In the genomic region with DNA sequence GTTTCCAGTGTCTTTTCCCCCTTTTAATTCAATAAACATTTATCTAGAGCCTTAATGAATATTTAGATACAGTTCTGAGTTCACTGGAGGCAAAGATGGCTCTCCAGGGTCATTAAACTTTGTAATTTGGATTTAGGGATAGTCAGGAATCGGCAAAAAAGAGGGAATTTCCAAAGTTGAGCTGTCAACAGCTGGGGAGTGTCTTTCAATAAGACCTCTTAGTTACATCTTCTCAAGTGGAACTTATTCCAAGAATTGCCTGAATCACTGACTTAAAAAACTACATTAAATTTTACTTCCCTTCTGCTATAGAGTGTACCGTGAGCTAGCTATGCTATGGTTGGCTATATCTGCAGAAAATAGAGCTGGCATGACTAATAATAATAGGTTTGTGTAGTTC, we compare ENCODE assay signal across 8 cellular contexts. TPM values are rescaled to one million over a fixed set of nuclear protein-coding genes. Genes with fewer than 3 reads are reported as not detected.
A peak's percentile ranks its signal among the peaks of the same experiment; 100 is the strongest.
DNase-seq lines count a peak whose midpoint lies in the region; ATAC-seq and TF ChIP-seq lines count a peak whose summit lies in the region.

No MANE protein-coding gene starts in this region.

- H3K4me3 ChIP-seq in adrenal gland (peak overlapping the region in 1 of 4 donors; percentile 82), right lobe of liver (peak overlapping the region; percentile 73 to 93 (median 79)), transverse colon (peak overlapping the region; percentile 68 to 95 (median 74))

- no peak for TF ChIP-seq POLR2A in adrenal gland (IDR thresholded peaks at IDR 0.05)
- no peak for TF ChIP-seq POLR2A in right lobe of liver (IDR thresholded peaks at IDR 0.05)
- no peak for TF ChIP-seq POLR2A in transverse colon (IDR thresholded peaks at IDR 0.05)

- H3K9me3 Mint-ChIP-seq in activated naive CD4-positive, alpha-beta T cell treated with anti-CD3 and anti-CD28 coated beads for 36 hours = no peaks in the 10 kb centered on the region

- H3K4me1 ChIP-seq in adrenal gland (replicated peaks in 1 of 2) (peaks cover 17 to 34% of the 10 kb centered on the region in 2 donors), right lobe of liver (peaks cover 0 to 18% (median 5%) of the 10 kb centered on the region in 4 donors), transverse colon (peaks cover 3 to 52% (median 28%) of the 10 kb centered on the region in 4 donors)

- in situ Hi-C loops in transverse colon (cut with MboI; ENCODE audit: low pct_ligation_motif_present in 1 of 4, low pct_unique_long_range_greater_than_20kb in 1 of 4, low sequenced_read_pairs in 3 of 4) = loop anchor here in 2 of 4 donors (5.0 to 10.0 kb wide), 2 partner anchors 157 to 170 kb away; no protein-coding TSS in a partner anchor

- no peak for DNase-seq in activated naive CD4-positive, alpha-beta T cell treated with anti-CD3 and anti-CD28 coated beads for 36 hours
- no peak for DNase-seq in activated naive CD4-positive, alpha-beta T cell treated with Interleukin-2 at 50 U/mL for 16 hours
- no peak for DNase-seq in adrenal gland
- DNase-seq in right lobe of liver = no peak
- DNase-seq in transverse colon = no peak
- DNase-seq in NCI-H2081 treated with DMSO at 0.1 percent for 48 hours (lab: John Stamatoyannopoulos, UW) = no peak
- DNase-seq in DMS79 (lab: John Stamatoyannopoulos, UW) = no peak
- DNase-seq in HUDEP-2 (lab: John Stamatoyannopoulos, UW; ENCODE audit: unreplicated experiment in 76 of 76) = no peak

- TF ChIP-seq CTCF in adrenal gland (IDR thresholded peaks at IDR 0.05) (no peak), right lobe of liver (IDR thresholded peaks at IDR 0.05) (no peak), transverse colon (IDR thresholded peaks at IDR 0.05) (no peak)

- H3K27ac ChIP-seq in adrenal gland = peak overlapping the region in 3 of 5 donors; percentile 79 to 90 (median 87)
- H3K27ac ChIP-seq in right lobe of liver = peak overlapping the region; percentile 90 to 94 (median 91)
- peak overlapping the region; percentile 91 to 97 (median 94) for H3K27ac ChIP-seq in transverse colon

- peak overlapping the region; percentile 86 for H3K27ac Mint-ChIP-seq in activated naive CD4-positive, alpha-beta T cell treated with anti-CD3 and anti-CD28 coated beads for 36 hours

- no peaks in the 10 kb centered on the region for H3K36me3 ChIP-seq in adrenal gland (replicated peaks in 1 of 2)
- no peaks in the 10 kb centered on the region for H3K36me3 ChIP-seq in right lobe of liver
- no peaks in the 10 kb centered on the region for H3K36me3 ChIP-seq in transverse colon

- H3K4me3 Mint-ChIP-seq in activated naive CD4-positive, alpha-beta T cell treated with anti-CD3 and anti-CD28 coated beads for 36 hours = peak overlapping the region; percentile 91

- no peaks in the 10 kb centered on the region for H3K9me3 ChIP-seq in adrenal gland (replicated peaks in 1 of 3)
- no peaks in the 10 kb centered on the region for H3K9me3 ChIP-seq in right lobe of liver
- no peaks in the 10 kb centered on the region for H3K9me3 ChIP-seq in transverse colon

- H3K27me3 Mint-ChIP-seq in activated naive CD4-positive, alpha-beta T cell treated with anti-CD3 and anti-CD28 coated beads for 36 hours (ENCODE audit: low read depth) = no peaks in the 10 kb centered on the region

- no peak for TF ChIP-seq EP300 in transverse colon (IDR thresholded peaks at IDR 0.05; ENCODE audit: low read depth)

- CTCF ChIA-PET in activated naive CD4-positive, alpha-beta T cell treated with anti-CD3 and anti-CD28 coated beads for 36 hours (lab: Charles Lee) = interaction anchor here (0.6 to 1.4 kb wide), 6 partner anchors 11 to 166 kb away, joined by 3 to 6 read pairs (median 4); no protein-coding TSS in a partner anchor

- H3K36me3 Mint-ChIP-seq in activated naive CD4-positive, alpha-beta T cell treated with anti-CD3 and anti-CD28 coated beads for 36 hours (ENCODE audit: low read depth) = no peaks in the 10 kb centered on the region

- ATAC-seq in right lobe of liver = peak in 1 of 4 donors; percentile 3

- WGBS in adrenal gland, 4 donors = 32 to 47% (median 39%) methylated on average over 2 of the region's 2 CpGs
- 2% methylated on average over 2 of the region's 2 CpGs for WGBS in right lobe of liver (ENCODE audit: insufficient coverage, low coverage, low lambda C conversion rate, missing lambda C conversion rate)
- 25 to 29% methylated on average over 2 of the region's 2 CpGs for WGBS in transverse colon (ENCODE audit: low coverage in 1 of 2), 2 donors

- intact Hi-C loops in activated naive CD4-positive, alpha-beta T cell treated with anti-CD3 and anti-CD28 coated beads for 36 hours (cut with micrococcal nuclease) = loop anchor here (1.0 to 5.0 kb wide), 11 partner anchors 23 to 1482 kb away; a partner anchor contains a TSS
- intact Hi-C loops in adrenal gland (cut with DNase I) = loop anchor here (5.0 to 10.0 kb wide), 2 partner anchors 50 to 167 kb away; no protein-coding TSS in a partner anchor
- intact Hi-C loops in right lobe of liver (cut with DNase I) = loop anchor here in 1 of 2 donors (5.0 kb wide), 1 partner anchor 162 kb away; no protein-coding TSS in a partner anchor
- intact Hi-C loops in transverse colon (cut with DNase I; ENCODE audit: low total_unique reads) = loop anchor here (10.0 kb wide), 2 partner anchors 60 to 120 kb away; no protein-coding TSS in a partner anchor

- H3K27me3 ChIP-seq in adrenal gland (no peaks in the 10 kb centered on the region), right lobe of liver (no peaks in the 10 kb centered on the region), transverse colon (no peaks in the 10 kb centered on the region)

- peaks cover 47% of the 10 kb centered on the region for H3K4me1 Mint-ChIP-seq in activated naive CD4-positive, alpha-beta T cell treated with anti-CD3 and anti-CD28 coated beads for 36 hours (ENCODE audit: low read depth)

RNA-seq across cellular contexts. Expression of a gene that starts 2.0 kb away (rescaled TPM):
- 10 to 100 TPM; 14.6 to 15.1 TPM for total RNA-seq in activated naive CD4-positive, alpha-beta T cell treated with anti-CD3 and anti-CD28 coated beads for 36 hours
- 10 to 100 TPM in 4 of 8 donors, 1 to 10 TPM in 4; 4.1 to 13.6 (median 9.7) TPM for total RNA-seq in adrenal gland
- 1 to 10 TPM; 2.8 to 6.4 (median 3.8) TPM for polyA plus RNA-seq in adrenal gland
- total RNA-seq in right lobe of liver = 1 to 10 TPM; 5.4 to 9.6 (median 7.7) TPM
- total RNA-seq in transverse colon = 10 to 100 TPM in 3 of 4 donors, 1 to 10 TPM in 1; 5.2 to 30.7 (median 17.1) TPM
